Comparison of ENCODE assay signal across 7 cellular contexts in genomic region chr6:166955121-166955864, GRCh38. TPM values are rescaled to one million over a fixed set of nuclear protein-coding genes. Genes with fewer than 3 reads are reported as not detected.
DNase-seq lines count a peak whose midpoint lies in the region; ATAC-seq and TF ChIP-seq lines count a peak whose summit lies in the region.

No MANE protein-coding gene starts in this region.

- intact Hi-C loops in stomach (cut with DNase I; ENCODE audit: low total_unique reads), result no loop called here

- DNase-seq in HEK293T (ENCODE audit: extremely low spot score) (peak; percentile 43), SJSA1 (ENCODE audit: low read depth in 1 of 2, low spot score in 2 of 2) (no peak), cardiac fibroblast (ENCODE audit: low read depth in 2 of 2) (no peak), stomach (peak; percentile 49), A172 (ENCODE audit: low spot score) (no peak), left lobe of liver (ENCODE audit: low spot score) (no peak)

- TF ChIP-seq POLR2A in stomach (IDR thresholded peaks at IDR 0.05), result no peak

- H3K27ac ChIP-seq in SJSA1, result no peak overlapping the region
- peak overlapping the region; percentile 28 to 66 for H3K27ac ChIP-seq in liver (ENCODE audit: low read depth in 1 of 2, low read length in 2 of 2)
- H3K27ac ChIP-seq in stomach, result peak overlapping the region; percentile 91 to 97 (median 93)

- H3K4me3 ChIP-seq in SJSA1 (peak overlapping the region; percentile 57), cardiac fibroblast (replicated peaks in 1 of 2; ENCODE audit: low read depth in 2 of 2, low read length in 2 of 2) (peak overlapping the region; percentile 62 to 79), liver (ENCODE audit: low read depth in 1 of 3, low read length in 3 of 3) (peak overlapping the region; percentile 70 to 87 (median 79)), stomach (peak overlapping the region; percentile 67 to 98 (median 95))

- H3K4me1 ChIP-seq in SJSA1 (replicated peaks) (peaks cover 31% of the 10 kb centered on the region), liver (ENCODE audit: control insufficient read depth in 4 of 4, insufficient read depth in 4 of 4, low read length in 3 of 4) (peaks cover 5 to 25% (median 13%) of the 10 kb centered on the region in 4 donors), stomach (peaks cover 42 to 89% (median 71%) of the 10 kb centered on the region in 4 donors)

- POLR2A ChIA-PET in HEK293T (lab: Yijun Ruan, JAX), result no interaction called here

- H3K9me3 ChIP-seq in SJSA1 (replicated peaks), result no peaks in the 10 kb centered on the region
- no peaks in the 10 kb centered on the region for H3K9me3 ChIP-seq in liver (ENCODE audit: control insufficient read depth in 4 of 4, low read length in 3 of 4)
- H3K9me3 ChIP-seq in stomach, result no peaks in the 10 kb centered on the region

- TF ChIP-seq EP300 in stomach (IDR thresholded peaks at IDR 0.05), result no peak

- H3K36me3 ChIP-seq in SJSA1, result no peaks in the 10 kb centered on the region
- H3K36me3 ChIP-seq in liver (ENCODE audit: control insufficient read depth in 4 of 4, insufficient read depth in 3 of 4, low read depth in 1 of 4, low read length in 3 of 4), result peaks cover 0 to 2% (median 0%) of the 10 kb centered on the region in 4 donors
- peaks cover 0 to 10% (median 6%) of the 10 kb centered on the region in 4 donors for H3K36me3 ChIP-seq in stomach

- TF ChIP-seq CTCF in cardiac fibroblast (IDR thresholded peaks at IDR 0.05; ENCODE audit: low read depth, low read length), result no peak
- no peak for TF ChIP-seq CTCF in liver (IDR thresholded peaks at IDR 0.05; ENCODE audit: low read depth, low read length, missing input control)
- no peak for TF ChIP-seq CTCF in stomach (IDR thresholded peaks at IDR 0.05)

- CTCF ChIA-PET in HEK293T (lab: Yijun Ruan, JAX), result interaction anchor here (1.1 to 2.3 kb wide), 3 partner anchors 14 to 180 kb away, joined by 3 to 11 read pairs (median 3); no protein-coding TSS in a partner anchor

- H3K27me3 ChIP-seq in SJSA1 (replicated peaks) (no peaks in the 10 kb centered on the region), liver (ENCODE audit: control insufficient read depth in 4 of 4, insufficient read depth in 4 of 4, low read length in 3 of 4) (no peaks in the 10 kb centered on the region), stomach (no peaks in the 10 kb centered on the region)

- ATAC-seq in left lobe of liver, result no peak

- WGBS in liver, result 56% methylated on average over 52 of the region's 52 CpGs
- 18 to 49% (median 31%) methylated on average over 23 to 52 of the region's 52 CpGs for WGBS in stomach, 5 donors

- H3K9ac ChIP-seq in liver (ENCODE audit: low read depth in 1 of 2, low read length in 2 of 2), result peak overlapping the region in 1 of 2 donors; percentile 46

- TF ChIP-seq RAD21 in liver (IDR thresholded peaks at IDR 0.05), result no peak

TF ChIP-seq in HEK293T, 16 proteins besides CTCF, POLR2A, EP300 and RAD21:
- TF ChIP-seq ELF4 (IDR thresholded peaks at IDR 0.05) (no peak), ARNT (IDR thresholded peaks at IDR 0.05) (no peak), PKNOX1 (IDR thresholded peaks at IDR 0.05) (no peak), BHLHE40 (IDR thresholded peaks at IDR 0.05; ENCODE audit: borderline replicate concordance) (no peak), ZNF384 (IDR thresholded peaks at IDR 0.05) (no peak), FOXK2 (IDR thresholded peaks at IDR 0.05) (no peak), L3MBTL2 (conservative IDR thresholded peaks at IDR 0.05) (no peak; the same call in 1 of the 2 replicates), CTBP1 (IDR thresholded peaks at IDR 0.05; ENCODE audit: borderline replicate concordance) (no peak), LEF1 (IDR thresholded peaks at IDR 0.05; ENCODE audit: borderline replicate concordance) (no peak), SUZ12 (IDR thresholded peaks at IDR 0.05) (no peak), NFRKB (IDR thresholded peaks at IDR 0.05) (no peak)

TF ChIP-seq in liver, 16 proteins besides CTCF, POLR2A, EP300 and RAD21:
- TF ChIP-seq YY1 (IDR thresholded peaks at IDR 0.05) (no peak), ZBTB33 (IDR thresholded peaks at IDR 0.05) (no peak), SP1 (IDR thresholded peaks at IDR 0.05) (no peak)
TF ChIP-seq in liver: peak in this region for 0.

RNA-seq across cellular contexts. Expression of gene RNASET2, which starts 1.1 kb away (rescaled TPM):
- total RNA-seq in SJSA1 (2014; rRNA removed; shearing (Covaris generic)), result 19.6 and 30.4 TPM in 2 replicates
- total RNA-seq in liver (10 to 100 TPM; 30.4 to 37.2 TPM), stomach (100 to 1,000 TPM in 3 of 5 donors, 10 to 100 TPM in 2; 13.4 to 340 (median 112) TPM), left lobe of liver (22.3 TPM)
- polyA plus RNA-seq in liver (10 to 100 TPM; 17.7 to 19.6 TPM), stomach (100 to 1,000 TPM in 1 of 3 donors, 10 to 100 TPM in 2; 55.4 to 113 (median 60.5) TPM)
- 35.6 and 52.5 TPM in 2 replicates for total RNA-seq in A172 (2014; rRNA removed; shearing (Covaris generic))

RNA-seq across cellular contexts. Expression of gene CEP43, which starts 43.9 kb away (rescaled TPM):
- total RNA-seq in SJSA1 (2014; rRNA removed; shearing (Covaris generic)), result 33.0 and 35.1 TPM in 2 replicates
- total RNA-seq in liver (10 to 100 TPM; 22.0 to 32.0 TPM), stomach (10 to 100 TPM; 11.2 to 99.6 (median 18.7) TPM), left lobe of liver (17.7 TPM)
- polyA plus RNA-seq in liver (10 to 100 TPM; 12.0 to 14.0 TPM), stomach (1 to 10 TPM; 7.5 to 9.0 (median 8.0) TPM)
- 31.3 and 32.6 TPM in 2 replicates for total RNA-seq in A172 (2014; rRNA removed; shearing (Covaris generic))

Comparison
In these comparisons a context has a peak if more than half of its experiments do, and no peak if none do; other contexts are left out.
1. DNase-seq: peak in HEK293T (single experiment) and stomach (single experiment); none in SJSA1 (0 of 2), cardiac fibroblast (0 of 2), A172 (single experiment) and left lobe of liver (single experiment).
2. Peak in every context shown above with its lines, with median percentiles within 50 percentile points of each other: H3K4me3 ChIP-seq.